In genomic region chr19:49809987-49810389, GRCh38 we compare ENCODE assay signal across 1 cellular context.
TF ChIP-seq lines count a peak whose summit lies in the region.

No MANE protein-coding gene starts in this region.

TF ChIP-seq in HepG2, 621 proteins besides CTCF, POLR2A, EP300 and RAD21:
- no peak for TF ChIP-seq ZNF451 (CRISPR knock-in tag; IDR thresholded peaks at IDR 0.05)
- TF ChIP-seq ZNF598 (CRISPR knock-in tag; IDR thresholded peaks at IDR 0.05; ENCODE audit: borderline replicate concordance) = 0 out of 2 replicates have a peak, but pooled peaks have one; percentile 16
- 0 out of 2 replicates have a peak, but pooled peaks have one; percentile 19 for TF ChIP-seq CENPBD1 (CRISPR knock-in tag; IDR thresholded peaks at IDR 0.05; ENCODE audit: borderline replicate concordance, low read depth)
- 0 out of 2 replicates have a peak, but pooled peaks have one; percentile 29 for TF ChIP-seq ZFP90 (CRISPR knock-in tag; IDR thresholded peaks at IDR 0.05; ENCODE audit: borderline replicate concordance)
- no peak for TF ChIP-seq CEBPZ (IDR thresholded peaks at IDR 0.05; ENCODE audit: low read length)
- no peak for TF ChIP-seq GLI4 (CRISPR knock-in tag; IDR thresholded peaks at IDR 0.05; ENCODE audit: borderline replicate concordance)
- TF ChIP-seq JDP2 (CRISPR knock-in tag; IDR thresholded peaks at IDR 0.05; ENCODE audit: borderline replicate concordance) = no peak
- no peak for TF ChIP-seq REST (IDR thresholded peaks at IDR 0.05; ENCODE audit: borderline replicate concordance in 1 of 2, low read depth in 1 of 2, low read length in 2 of 2)
- 0 out of 2 replicates have a peak, but pooled peaks have one; percentile 30 for TF ChIP-seq ZNF670 (CRISPR knock-in tag; IDR thresholded peaks at IDR 0.05; ENCODE audit: borderline replicate concordance)
- no peak for TF ChIP-seq AHDC1 (CRISPR knock-in tag; IDR thresholded peaks at IDR 0.05; ENCODE audit: borderline replicate concordance)
- TF ChIP-seq ZFP37 (CRISPR knock-in tag; IDR thresholded peaks at IDR 0.05; ENCODE audit: borderline replicate concordance) = 0 out of 2 replicates have a peak, but pooled peaks have one; percentile 8
- TF ChIP-seq DDIT3 (CRISPR knock-in tag; IDR thresholded peaks at IDR 0.05) = no peak
TF ChIP-seq in HepG2: peak in this region for 5.
